ENCODE assay signal across 14 cellular contexts in genomic region chr2:39625927-39626270, GRCh38. TPM values are rescaled to one million over a fixed set of nuclear protein-coding genes. Genes with fewer than 3 reads are reported as not detected.
"Had no signal": no experiment of that assay in that cellular context is flagged by ENCODE, and none has a peak within 500 bp of the region (broad histone marks: within the 10 kb centered on the region; RNA-seq: fewer than 3 reads in every experiment).

No MANE protein-coding gene starts in this region.

- H3K4me3 ChIP-seq: colonic mucosa, heart right ventricle, right atrium auricular region, transverse colon had no signal

- H3K4me1 ChIP-seq: colonic mucosa, transverse colon had no signal

- DNase-seq: activated CD4-positive, alpha-beta T cell treated with anti-CD3 and anti-CD28 coated beads for 36 hours; activated naive CD4-positive, alpha-beta T cell treated with Interleukin-2 at 50 U/mL for 16 hours; colonic mucosa; heart right ventricle; left ventricle myocardium superior; small intestine; T-cell; T1000; transverse colon had no signal

- ATAC-seq: activated CD4-positive, alpha-beta T cell treated with anti-CD3 and anti-CD28 coated beads for 36 hours; stimulated activated effector memory CD8-positive, alpha-beta T cell treated with anti-CD3 and anti-CD28 coated beads, Interleukin-12 subunit alpha, Interleukin-12 subunit beta, amount 100 ng/mL, for 72 hours; T-cell had no signal

- H3K27me3 ChIP-seq: colonic mucosa, heart right ventricle, right atrium auricular region, transverse colon had no signal

- H3K9me3 ChIP-seq: colonic mucosa, heart right ventricle, neutrophil, right atrium auricular region, transverse colon had no signal

- H3K27ac ChIP-seq: colonic mucosa, heart right ventricle, neutrophil, right atrium auricular region, transverse colon, VCaP had no signal

- H3K36me3 ChIP-seq: colonic mucosa, heart right ventricle, neutrophil, right atrium auricular region, transverse colon had no signal

RNA-seq across cellular contexts. Expression of gene TMEM178A, which starts 39.8 kb away (rescaled TPM):
- total RNA-seq: activated T-helper 1 cell treated with anti-CD3 and anti-CD28 coated beads, Interleukin-12 subunit alpha, Interleukin-12 subunit beta, Interleukin-2, Interleukin-4 antibody, amounts not matched to agents 30 ng/mL and 10 ng/mL and 1 ng/mL, durations not matched to agents 14 hours and 24 hours and 36 hours had no signal
